19 cellular contexts compared by ENCODE assay signal in the genomic region with DNA sequence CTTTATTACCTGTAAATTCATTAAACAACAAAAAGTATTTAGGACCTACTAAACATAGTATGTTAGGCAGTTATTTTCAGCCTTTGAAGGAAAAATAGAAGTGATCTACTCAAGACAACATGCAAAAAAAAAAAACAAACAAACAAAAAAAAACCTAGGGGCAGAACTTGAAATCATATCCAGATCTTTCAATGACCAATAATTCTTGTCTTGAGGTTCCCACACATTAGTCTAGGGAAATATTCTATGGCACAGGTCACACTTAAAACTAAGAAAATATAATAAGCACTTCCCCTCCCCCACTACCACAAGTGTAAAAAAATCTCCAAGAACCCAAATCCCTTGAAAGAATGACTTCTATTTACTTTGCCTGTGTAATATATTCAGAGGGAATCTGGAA. TPM values are rescaled to one million over a fixed set of nuclear protein-coding genes. Genes with fewer than 3 reads are reported as not detected.
DNase-seq lines count a peak whose midpoint lies in the region; ATAC-seq and TF ChIP-seq lines count a peak whose summit lies in the region.
"Had no signal": no experiment of that assay in that cellular context is flagged by ENCODE, and none has a peak within 500 bp of the region (broad histone marks: within the 10 kb centered on the region; RNA-seq: fewer than 3 reads in every experiment).

No MANE protein-coding gene starts in this region.

- no peaks in the 10 kb centered on the region for H3K9me2 ChIP-seq in SU-DHL-6 (replicated peaks; ENCODE audit: insufficient read depth, low read length)

- H3K27ac ChIP-seq in heart left ventricle (peak overlapping the region in 8 of 12 donors; percentile 18 to 98 (median 50)), right cardiac atrium (ENCODE audit: low read length) (no peak overlapping the region), SU-DHL-6 (ENCODE audit: low read depth, low read length) (peak overlapping the region; percentile 94), tibial artery (peak overlapping the region; percentile 94 to 97)

- no peaks in the 10 kb centered on the region for H3K9me3 ChIP-seq in heart left ventricle
- H3K9me3 ChIP-seq in right cardiac atrium (ENCODE audit: control insufficient read depth, low read length): no peaks in the 10 kb centered on the region
- no peaks in the 10 kb centered on the region for H3K9me3 ChIP-seq in SU-DHL-6 (ENCODE audit: insufficient read depth, low read length)
- no peaks in the 10 kb centered on the region for H3K9me3 ChIP-seq in tibial artery
- H3K9me3 ChIP-seq: lower lobe of right lung, upper lobe of left lung had no signal

- peaks cover 27% of the 10 kb centered on the region for H3K4me1 Mint-ChIP-seq in glutamatergic neuron (ENCODE audit: low read depth, unreplicated experiment)

- H4K20me1 ChIP-seq in SU-DHL-6 (ENCODE audit: low read depth, low read length): peaks cover 17% of the 10 kb centered on the region

- H3K27me3 ChIP-seq in heart left ventricle: no peaks in the 10 kb centered on the region
- no peaks in the 10 kb centered on the region for H3K27me3 ChIP-seq in right cardiac atrium (ENCODE audit: control insufficient read depth, insufficient read depth)
- H3K27me3 ChIP-seq in SU-DHL-6 (ENCODE audit: low read length): no peaks in the 10 kb centered on the region
- no peaks in the 10 kb centered on the region for H3K27me3 ChIP-seq in tibial artery
- H3K27me3 ChIP-seq: upper lobe of left lung had no signal

- peaks cover 97% of the 10 kb centered on the region for H3K79me2 ChIP-seq in SU-DHL-6 (ENCODE audit: insufficient read depth, low read length)

- H3K4me2 ChIP-seq in SU-DHL-6 (ENCODE audit: low read depth, low read length, poor library complexity, severe bottlenecking): peak overlapping the region; percentile 92

- H3K4me3 ChIP-seq in heart left ventricle: peak overlapping the region in 5 of 12 donors; percentile 88 to 98 (median 95)
- no peak overlapping the region for H3K4me3 ChIP-seq in right cardiac atrium (ENCODE audit: low read length)
- peak overlapping the region; percentile 95 for H3K4me3 ChIP-seq in SU-DHL-6 (ENCODE audit: insufficient read depth, low read length, poor library complexity, severe bottlenecking)
- peak overlapping the region; percentile 28 to 81 for H3K4me3 ChIP-seq in tibial artery

- no peaks in the 10 kb centered on the region for H3K36me3 Mint-ChIP-seq in glutamatergic neuron (ENCODE audit: unreplicated experiment)

- H3K27me3 Mint-ChIP-seq in glutamatergic neuron (ENCODE audit: unreplicated experiment): peaks cover 6% of the 10 kb centered on the region

- no peak overlapping the region for H3K27ac Mint-ChIP-seq in glutamatergic neuron (ENCODE audit: unreplicated experiment)

- ATAC-seq in heart left ventricle (no peak), right cardiac atrium (no peak)
- ATAC-seq: lower lobe of right lung had no signal

- no peak overlapping the region for H2AFZ ChIP-seq in SU-DHL-6 (ENCODE audit: low read depth, low read length, severe bottlenecking)

- intact Hi-C loops in heart left ventricle (cut with DNase I) (loop anchor here (2.0 to 10.0 kb wide), 12 partner anchors 62 to 187 kb away; no protein-coding TSS in a partner anchor), right cardiac atrium (cut with DNase I) (loop anchor here in 1 of 4 donors (10.0 kb wide), 1 partner anchor 86 kb away; no protein-coding TSS in a partner anchor), tibial artery (cut with DNase I; ENCODE audit: low total_unique reads) (loop anchor here (5.0 to 10.0 kb wide), 3 partner anchors 64 to 174 kb away; a partner anchor contains a TSS)

- no peak for TF ChIP-seq CTCF in heart left ventricle (IDR thresholded peaks at IDR 0.05)
- no peak for TF ChIP-seq CTCF in SU-DHL-6 (IDR thresholded peaks at IDR 0.05; ENCODE audit: insufficient read depth, low read length, poor library complexity, severe bottlenecking)
- no peak for TF ChIP-seq CTCF in glutamatergic neuron (IDR thresholded peaks at IDR 0.05; ENCODE audit: partially characterized antibody, unreplicated experiment)
- TF ChIP-seq CTCF in tibial artery (IDR thresholded peaks at IDR 0.05): no peak

- no peaks in the 10 kb centered on the region for H3K36me3 ChIP-seq in heart left ventricle
- H3K36me3 ChIP-seq in SU-DHL-6 (ENCODE audit: low read length): peaks cover 60% of the 10 kb centered on the region
- H3K36me3 ChIP-seq in tibial artery: no peaks in the 10 kb centered on the region
- H3K36me3 ChIP-seq: lower lobe of right lung, upper lobe of left lung had no signal

- peaks cover 0 to 64% (median 25%) of the 10 kb centered on the region in 12 donors for H3K4me1 ChIP-seq in heart left ventricle
- H3K4me1 ChIP-seq in right cardiac atrium (ENCODE audit: control insufficient read depth, insufficient read depth, low read length): no peaks in the 10 kb centered on the region
- peaks cover 0 to 62% (median 31%) of the 10 kb centered on the region in 4 donors for H3K4me1 ChIP-seq in tibial artery

- peaks cover 11% of the 10 kb centered on the region for H3K9me3 Mint-ChIP-seq in glutamatergic neuron (ENCODE audit: unreplicated experiment)

- H3F3A ChIP-seq in SU-DHL-6 (ENCODE audit: insufficient read depth): peaks cover 49% of the 10 kb centered on the region

- no peak for DNase-seq in heart left ventricle
- DNase-seq in right cardiac atrium: no peak
- no peak for DNase-seq in glutamatergic neuron
- no peak for DNase-seq in tibial artery
- no peak for DNase-seq in NCI-H446 (lab: John Stamatoyannopoulos, UW)
- no peak for DNase-seq in activated gamma-delta T cell (lab: John Stamatoyannopoulos, UW)
- DNase-seq in activated CD4-positive, alpha-beta T cell treated with anti-CD3 and anti-CD28 coated beads, Interleukin-2, amount 50 U/mL, for 4 hours: no peak
- DNase-seq: activated CD4-positive, alpha-beta T cell treated with anti-CD3 and anti-CD28 coated beads for 1 hour; AML-193; amygdala; effector CD4-positive, alpha-beta T cell; GF-D8; head of caudate nucleus; lower lobe of right lung; NCI-H1105 treated with DMSO at 0.1 percent for 48 hours; NCI-H526 treated with DMSO at 0.1 percent for 48 hours; SHP77; upper lobe of left lung had no signal

- H3K9ac ChIP-seq in SU-DHL-6 (ENCODE audit: low read length): peak overlapping the region; percentile 78

- peak overlapping the region; percentile 77 for H3K4me3 Mint-ChIP-seq in glutamatergic neuron (ENCODE audit: unreplicated experiment)

- TF ChIP-seq POLR2A in heart left ventricle (IDR thresholded peaks at IDR 0.05): no peak

RNA-seq across cellular contexts. Expression of a gene that starts 3.6 kb away (rescaled TPM):
- total RNA-seq in heart left ventricle (10 to 100 TPM in 2 of 9 donors, 1 to 10 TPM in 7; 5.9 to 14.6 (median 7.3) TPM), right cardiac atrium (10 to 100 TPM; 12.4 to 17.2 (median 13.7) TPM), glutamatergic neuron (ENCODE audit: unreplicated experiment) (58.2 TPM)
- polyA plus RNA-seq in heart left ventricle (1 to 10 TPM; 4.2 to 7.5 TPM), right cardiac atrium (6.9 TPM)
